1 cellular context compared by ENCODE assay signal in the genomic region with DNA sequence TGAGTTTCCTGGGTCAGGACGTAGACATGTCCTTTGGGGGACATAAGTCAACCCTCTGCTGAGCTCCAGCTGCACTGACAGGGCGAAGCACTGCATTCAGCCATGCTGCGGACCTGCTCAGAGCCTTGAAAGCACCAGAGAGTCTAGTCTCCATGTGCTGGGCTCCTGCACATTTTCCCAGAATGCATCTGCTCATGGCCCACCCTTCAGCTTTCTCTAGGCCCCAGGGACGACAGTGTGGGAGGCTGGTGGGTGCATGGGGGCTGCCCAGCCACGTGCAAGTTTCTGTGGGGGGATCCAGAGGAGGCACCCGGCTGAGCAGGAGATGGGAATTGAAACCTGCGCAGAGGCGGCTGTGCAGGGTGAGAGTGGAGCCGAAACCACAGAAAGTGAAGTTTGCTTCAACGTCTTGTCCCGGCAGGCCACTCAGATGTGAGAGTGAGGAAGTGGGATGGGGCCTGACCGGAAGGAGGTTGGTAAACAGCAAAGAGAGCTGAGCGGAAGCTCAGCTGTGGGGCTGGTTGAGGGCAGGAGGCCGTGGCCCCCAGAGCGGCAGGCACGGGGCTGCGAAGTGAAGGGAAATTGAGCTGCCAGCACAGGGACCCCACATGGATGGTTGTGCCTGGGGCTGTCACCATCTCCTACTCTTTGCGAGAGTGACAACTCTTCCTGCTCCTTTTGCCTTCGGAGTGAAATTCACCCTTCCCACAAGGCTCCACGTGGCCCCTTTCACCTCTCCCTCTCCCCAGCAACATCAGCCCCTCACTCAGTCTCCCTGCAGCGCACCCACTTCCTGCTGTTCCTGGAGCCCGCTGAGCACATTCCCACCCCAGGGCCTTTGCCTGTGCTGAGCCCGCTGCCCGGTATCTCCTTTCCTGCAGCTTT.
TF ChIP-seq lines count a peak whose summit lies in the region.

No MANE protein-coding gene starts in this region.

TF ChIP-seq in GM12878, 131 proteins besides CTCF, POLR2A, EP300 and RAD21 (continued from another document and continues in another):
- no peak for TF ChIP-seq NFXL1 (IDR thresholded peaks at IDR 0.05; ENCODE audit: borderline replicate concordance)
- peak; percentile 60 for TF ChIP-seq SP1 (IDR thresholded peaks at IDR 0.05; ENCODE audit: low read depth, low read length)
- TF ChIP-seq IRF4 (IDR thresholded peaks at IDR 0.05; ENCODE audit: low read depth, low read length) = peak; percentile 92
- peak; percentile 37; the same call in 1 of the 2 replicates for TF ChIP-seq RFX5 (IDR thresholded peaks at IDR 0.05; ENCODE audit: low read depth, low read length)
- no peak for TF ChIP-seq MYB (IDR thresholded peaks at IDR 0.05; ENCODE audit: borderline replicate concordance, low read depth, low read length)
- TF ChIP-seq, protein P1, sequence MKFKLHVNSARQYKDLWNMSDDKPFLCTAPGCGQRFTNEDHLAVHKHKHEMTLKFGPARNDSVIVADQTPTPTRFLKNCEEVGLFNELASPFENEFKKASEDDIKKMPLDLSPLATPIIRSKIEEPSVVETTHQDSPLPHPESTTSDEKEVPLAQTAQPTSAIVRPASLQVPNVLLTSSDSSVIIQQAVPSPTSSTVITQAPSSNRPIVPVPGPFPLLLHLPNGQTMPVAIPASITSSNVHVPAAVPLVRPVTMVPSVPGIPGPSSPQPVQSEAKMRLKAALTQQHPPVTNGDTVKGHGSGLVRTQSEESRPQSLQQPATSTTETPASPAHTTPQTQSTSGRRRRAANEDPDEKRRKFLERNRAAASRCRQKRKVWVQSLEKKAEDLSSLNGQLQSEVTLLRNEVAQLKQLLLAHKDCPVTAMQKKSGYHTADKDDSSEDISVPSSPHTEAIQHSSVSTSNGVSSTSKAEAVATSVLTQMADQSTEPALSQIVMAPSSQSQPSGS (IDR thresholded peaks at IDR 0.05; ENCODE audit: low read length) = peak; percentile 77; the same call in 1 of the 2 replicates
- peak; percentile 66; the same call in 1 of the 2 replicates for TF ChIP-seq POLR2AphosphoS5 (IDR thresholded peaks at IDR 0.05; ENCODE audit: low read length)
- peak; percentile 54; the same call in 1 of the 2 replicates for TF ChIP-seq BACH1 (IDR thresholded peaks at IDR 0.05; ENCODE audit: borderline replicate concordance)
- TF ChIP-seq, protein P2, sequence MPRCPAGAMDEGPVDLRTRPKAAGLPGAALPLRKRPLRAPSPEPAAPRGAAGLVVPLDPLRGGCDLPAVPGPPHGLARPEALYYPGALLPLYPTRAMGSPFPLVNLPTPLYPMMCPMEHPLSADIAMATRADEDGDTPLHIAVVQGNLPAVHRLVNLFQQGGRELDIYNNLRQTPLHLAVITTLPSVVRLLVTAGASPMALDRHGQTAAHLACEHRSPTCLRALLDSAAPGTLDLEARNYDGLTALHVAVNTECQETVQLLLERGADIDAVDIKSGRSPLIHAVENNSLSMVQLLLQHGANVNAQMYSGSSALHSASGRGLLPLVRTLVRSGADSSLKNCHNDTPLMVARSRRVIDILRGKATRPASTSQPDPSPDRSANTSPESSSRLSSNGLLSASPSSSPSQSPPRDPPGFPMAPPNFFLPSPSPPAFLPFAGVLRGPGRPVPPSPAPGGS (IDR thresholded peaks at IDR 0.05; ENCODE audit: borderline replicate concordance, insufficient read depth, low read depth, low read length, poor library complexity, severe bottlenecking) = peak; percentile 78
- TF ChIP-seq CHD1 (IDR thresholded peaks at IDR 0.05; ENCODE audit: low read depth, low read length) = no peak
- peak; percentile 94 for TF ChIP-seq MEF2B (IDR thresholded peaks at IDR 0.05; ENCODE audit: partially characterized antibody, poor library complexity, severe bottlenecking)
- TF ChIP-seq ZZZ3 (IDR thresholded peaks at IDR 0.05; ENCODE audit: control insufficient read depth, insufficient read length, low read depth) = no peak
- TF ChIP-seq, protein P3, sequence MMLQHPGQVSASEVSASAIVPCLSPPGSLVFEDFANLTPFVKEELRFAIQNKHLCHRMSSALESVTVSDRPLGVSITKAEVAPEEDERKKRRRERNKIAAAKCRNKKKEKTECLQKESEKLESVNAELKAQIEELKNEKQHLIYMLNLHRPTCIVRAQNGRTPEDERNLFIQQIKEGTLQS (IDR thresholded peaks at IDR 0.05; ENCODE audit: borderline replicate concordance, extremely low read depth, low read depth, low read length) = no peak
- peak; percentile 99 for TF ChIP-seq BHLHE40 (IDR thresholded peaks at IDR 0.05; ENCODE audit: borderline replicate concordance in 1 of 2, low read depth in 2 of 2, low read length in 1 of 2)
- peak; percentile 55; the same call in 1 of the 2 replicates for TF ChIP-seq MTA3 (IDR thresholded peaks at IDR 0.05; ENCODE audit: borderline replicate concordance, low read length)
- TF ChIP-seq PAX5 (IDR thresholded peaks at IDR 0.05; ENCODE audit: borderline replicate concordance, low read depth, low read length) = peak; percentile 91
- TF ChIP-seq TAF1 (IDR thresholded peaks at IDR 0.05; ENCODE audit: borderline replicate concordance, low read depth, low read length) = peak; percentile 69; the same call in 1 of the 2 replicates
- TF ChIP-seq DPF2 (IDR thresholded peaks at IDR 0.05) = peak; percentile 96
- TF ChIP-seq, protein P4, sequence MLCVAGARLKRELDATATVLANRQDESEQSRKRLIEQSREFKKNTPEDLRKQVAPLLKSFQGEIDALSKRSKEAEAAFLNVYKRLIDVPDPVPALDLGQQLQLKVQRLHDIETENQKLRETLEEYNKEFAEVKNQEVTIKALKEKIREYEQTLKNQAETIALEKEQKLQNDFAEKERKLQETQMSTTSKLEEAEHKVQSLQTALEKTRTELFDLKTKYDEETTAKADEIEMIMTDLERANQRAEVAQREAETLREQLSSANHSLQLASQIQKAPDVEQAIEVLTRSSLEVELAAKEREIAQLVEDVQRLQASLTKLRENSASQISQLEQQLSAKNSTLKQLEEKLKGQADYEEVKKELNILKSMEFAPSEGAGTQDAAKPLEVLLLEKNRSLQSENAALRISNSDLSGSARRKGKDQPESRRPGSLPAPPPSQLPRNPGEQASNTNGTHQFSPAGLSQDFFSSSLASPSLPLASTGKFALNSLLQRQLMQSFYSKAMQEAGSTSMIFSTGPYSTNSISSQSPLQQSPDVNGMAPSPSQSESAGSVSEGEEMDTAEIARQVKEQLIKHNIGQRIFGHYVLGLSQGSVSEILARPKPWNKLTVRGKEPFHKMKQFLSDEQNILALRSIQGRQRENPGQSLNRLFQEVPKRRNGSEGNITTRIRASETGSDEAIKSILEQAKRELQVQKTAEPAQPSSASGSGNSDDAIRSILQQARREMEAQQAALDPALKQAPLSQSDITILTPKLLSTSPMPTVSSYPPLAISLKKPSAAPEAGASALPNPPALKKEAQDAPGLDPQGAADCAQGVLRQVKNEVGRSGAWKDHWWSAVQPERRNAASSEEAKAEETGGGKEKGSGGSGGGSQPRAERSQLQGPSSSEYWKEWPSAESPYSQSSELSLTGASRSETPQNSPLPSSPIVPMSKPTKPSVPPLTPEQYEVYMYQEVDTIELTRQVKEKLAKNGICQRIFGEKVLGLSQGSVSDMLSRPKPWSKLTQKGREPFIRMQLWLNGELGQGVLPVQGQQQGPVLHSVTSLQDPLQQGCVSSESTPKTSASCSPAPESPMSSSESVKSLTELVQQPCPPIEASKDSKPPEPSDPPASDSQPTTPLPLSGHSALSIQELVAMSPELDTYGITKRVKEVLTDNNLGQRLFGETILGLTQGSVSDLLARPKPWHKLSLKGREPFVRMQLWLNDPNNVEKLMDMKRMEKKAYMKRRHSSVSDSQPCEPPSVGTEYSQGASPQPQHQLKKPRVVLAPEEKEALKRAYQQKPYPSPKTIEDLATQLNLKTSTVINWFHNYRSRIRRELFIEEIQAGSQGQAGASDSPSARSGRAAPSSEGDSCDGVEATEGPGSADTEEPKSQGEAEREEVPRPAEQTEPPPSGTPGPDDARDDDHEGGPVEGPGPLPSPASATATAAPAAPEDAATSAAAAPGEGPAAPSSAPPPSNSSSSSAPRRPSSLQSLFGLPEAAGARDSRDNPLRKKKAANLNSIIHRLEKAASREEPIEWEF (IDR thresholded peaks at IDR 0.05; ENCODE audit: insufficient replicate concordance, low read depth, low read length) = no peak
- TF ChIP-seq RBBP5 (conservative IDR thresholded peaks at IDR 0.05) = no peak
- TF ChIP-seq GABPA (IDR thresholded peaks at IDR 0.05; ENCODE audit: low read depth) = peak; percentile 81; the same call in 1 of the 2 replicates
- peak in 1 of 2 experiments; percentile 93; a peak in 2 of 3 replicates for TF ChIP-seq EGR1 (IDR thresholded peaks at IDR 0.05; ENCODE audit: borderline replicate concordance in 1 of 2, low read depth in 2 of 2, low read length in 2 of 2)
- TF ChIP-seq, protein P5, sequence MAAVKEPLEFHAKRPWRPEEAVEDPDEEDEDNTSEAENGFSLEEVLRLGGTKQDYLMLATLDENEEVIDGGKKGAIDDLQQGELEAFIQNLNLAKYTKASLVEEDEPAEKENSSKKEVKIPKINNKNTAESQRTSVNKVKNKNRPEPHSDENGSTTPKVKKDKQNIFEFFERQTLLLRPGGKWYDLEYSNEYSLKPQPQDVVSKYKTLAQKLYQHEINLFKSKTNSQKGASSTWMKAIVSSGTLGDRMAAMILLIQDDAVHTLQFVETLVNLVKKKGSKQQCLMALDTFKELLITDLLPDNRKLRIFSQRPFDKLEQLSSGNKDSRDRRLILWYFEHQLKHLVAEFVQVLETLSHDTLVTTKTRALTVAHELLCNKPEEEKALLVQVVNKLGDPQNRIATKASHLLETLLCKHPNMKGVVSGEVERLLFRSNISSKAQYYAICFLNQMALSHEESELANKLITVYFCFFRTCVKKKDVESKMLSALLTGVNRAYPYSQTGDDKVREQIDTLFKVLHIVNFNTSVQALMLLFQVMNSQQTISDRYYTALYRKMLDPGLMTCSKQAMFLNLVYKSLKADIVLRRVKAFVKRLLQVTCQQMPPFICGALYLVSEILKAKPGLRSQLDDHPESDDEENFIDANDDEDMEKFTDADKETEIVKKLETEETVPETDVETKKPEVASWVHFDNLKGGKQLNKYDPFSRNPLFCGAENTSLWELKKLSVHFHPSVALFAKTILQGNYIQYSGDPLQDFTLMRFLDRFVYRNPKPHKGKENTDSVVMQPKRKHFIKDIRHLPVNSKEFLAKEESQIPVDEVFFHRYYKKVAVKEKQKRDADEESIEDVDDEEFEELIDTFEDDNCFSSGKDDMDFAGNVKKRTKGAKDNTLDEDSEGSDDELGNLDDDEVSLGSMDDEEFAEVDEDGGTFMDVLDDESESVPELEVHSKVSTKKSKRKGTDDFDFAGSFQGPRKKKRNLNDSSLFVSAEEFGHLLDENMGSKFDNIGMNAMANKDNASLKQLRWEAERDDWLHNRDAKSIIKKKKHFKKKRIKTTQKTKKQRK (IDR thresholded peaks at IDR 0.05; ENCODE audit: low read depth, low read length) = no peak
- TF ChIP-seq, protein P6, sequence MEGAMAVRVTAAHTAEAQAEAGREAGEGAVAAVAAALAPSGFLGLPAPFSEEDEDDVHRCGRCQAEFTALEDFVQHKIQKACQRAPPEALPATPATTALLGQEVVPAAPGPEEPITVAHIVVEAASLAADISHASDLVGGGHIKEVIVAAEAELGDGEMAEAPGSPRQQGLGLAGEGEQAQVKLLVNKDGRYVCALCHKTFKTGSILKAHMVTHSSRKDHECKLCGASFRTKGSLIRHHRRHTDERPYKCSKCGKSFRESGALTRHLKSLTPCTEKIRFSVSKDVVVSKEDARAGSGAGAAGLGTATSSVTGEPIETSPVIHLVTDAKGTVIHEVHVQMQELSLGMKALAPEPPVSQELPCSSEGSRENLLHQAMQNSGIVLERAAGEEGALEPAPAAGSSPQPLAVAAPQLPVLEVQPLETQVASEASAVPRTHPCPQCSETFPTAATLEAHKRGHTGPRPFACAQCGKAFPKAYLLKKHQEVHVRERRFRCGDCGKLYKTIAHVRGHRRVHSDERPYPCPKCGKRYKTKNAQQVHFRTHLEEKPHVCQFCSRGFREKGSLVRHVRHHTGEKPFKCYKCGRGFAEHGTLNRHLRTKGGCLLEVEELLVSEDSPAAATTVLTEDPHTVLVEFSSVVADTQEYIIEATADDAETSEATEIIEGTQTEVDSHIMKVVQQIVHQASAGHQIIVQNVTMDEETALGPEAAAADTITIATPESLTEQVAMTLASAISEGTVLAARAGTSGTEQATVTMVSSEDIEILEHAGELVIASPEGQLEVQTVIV (IDR thresholded peaks at IDR 0.05; ENCODE audit: borderline replicate concordance, partially characterized antibody) = peak; percentile 64
- TF ChIP-seq IKZF1 (conservative IDR thresholded peaks at IDR 0.05) = peak; percentile 99
- TF ChIP-seq, protein P7, sequence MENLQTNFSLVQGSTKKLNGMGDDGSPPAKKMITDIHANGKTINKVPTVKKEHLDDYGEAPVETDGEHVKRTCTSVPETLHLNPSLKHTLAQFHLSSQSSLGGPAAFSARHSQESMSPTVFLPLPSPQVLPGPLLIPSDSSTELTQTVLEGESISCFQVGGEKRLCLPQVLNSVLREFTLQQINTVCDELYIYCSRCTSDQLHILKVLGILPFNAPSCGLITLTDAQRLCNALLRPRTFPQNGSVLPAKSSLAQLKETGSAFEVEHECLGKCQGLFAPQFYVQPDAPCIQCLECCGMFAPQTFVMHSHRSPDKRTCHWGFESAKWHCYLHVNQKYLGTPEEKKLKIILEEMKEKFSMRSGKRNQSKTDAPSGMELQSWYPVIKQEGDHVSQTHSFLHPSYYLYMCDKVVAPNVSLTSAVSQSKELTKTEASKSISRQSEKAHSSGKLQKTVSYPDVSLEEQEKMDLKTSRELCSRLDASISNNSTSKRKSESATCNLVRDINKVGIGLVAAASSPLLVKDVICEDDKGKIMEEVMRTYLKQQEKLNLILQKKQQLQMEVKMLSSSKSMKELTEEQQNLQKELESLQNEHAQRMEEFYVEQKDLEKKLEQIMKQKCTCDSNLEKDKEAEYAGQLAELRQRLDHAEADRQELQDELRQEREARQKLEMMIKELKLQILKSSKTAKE (IDR thresholded peaks at IDR 0.05; ENCODE audit: low read depth, poor library complexity, severe bottlenecking) = peak; percentile 89
- TF ChIP-seq, protein P8, sequence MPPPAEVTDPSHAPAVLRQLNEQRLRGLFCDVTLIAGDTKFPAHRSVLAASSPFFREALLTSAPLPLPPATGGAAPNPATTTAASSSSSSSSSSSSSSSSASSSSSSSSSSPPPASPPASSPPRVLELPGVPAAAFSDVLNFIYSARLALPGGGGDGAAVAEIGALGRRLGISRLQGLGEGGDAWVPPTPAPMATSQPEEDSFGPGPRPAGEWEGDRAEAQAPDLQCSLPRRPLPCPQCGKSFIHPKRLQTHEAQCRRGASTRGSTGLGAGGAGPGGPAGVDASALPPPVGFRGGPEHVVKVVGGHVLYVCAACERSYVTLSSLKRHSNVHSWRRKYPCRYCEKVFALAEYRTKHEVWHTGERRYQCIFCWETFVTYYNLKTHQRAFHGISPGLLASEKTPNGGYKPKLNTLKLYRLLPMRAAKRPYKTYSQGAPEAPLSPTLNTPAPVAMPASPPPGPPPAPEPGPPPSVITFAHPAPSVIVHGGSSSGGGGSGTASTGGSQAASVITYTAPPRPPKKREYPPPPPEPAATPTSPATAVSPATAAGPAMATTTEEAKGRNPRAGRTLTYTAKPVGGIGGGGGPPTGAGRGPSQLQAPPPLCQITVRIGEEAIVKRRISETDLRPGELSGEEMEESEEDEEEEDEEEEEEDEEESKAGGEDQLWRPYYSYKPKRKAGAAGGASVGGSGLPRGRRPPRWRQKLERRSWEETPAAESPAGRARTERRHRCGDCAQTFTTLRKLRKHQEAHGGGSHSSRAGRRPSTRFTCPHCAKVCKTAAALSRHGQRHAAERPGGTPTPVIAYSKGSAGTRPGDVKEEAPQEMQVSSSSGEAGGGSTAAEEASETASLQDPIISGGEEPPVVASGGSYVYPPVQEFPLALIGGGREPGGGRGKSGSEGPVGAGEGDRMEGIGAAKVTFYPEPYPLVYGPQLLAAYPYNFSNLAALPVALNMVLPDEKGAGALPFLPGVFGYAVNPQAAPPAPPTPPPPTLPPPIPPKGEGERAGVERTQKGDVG (CRISPR knock-in tag; IDR thresholded peaks at IDR 0.05) = no peak
- TF ChIP-seq TBL1XR1 (IDR thresholded peaks at IDR 0.05; ENCODE audit: low read depth, low read length) = peak; percentile 99
- peak; percentile 65; the same call in 1 of the 2 replicates for TF ChIP-seq CHD2 (IDR thresholded peaks at IDR 0.05; ENCODE audit: borderline replicate concordance, low read depth, low read length)
- peak; percentile 86 for TF ChIP-seq MEF2A (IDR thresholded peaks at IDR 0.05; ENCODE audit: insufficient read depth, low read depth, low read length)
- TF ChIP-seq HDAC2 (IDR thresholded peaks at IDR 0.05) = no peak
